9 cellular contexts compared by ENCODE assay signal in the genomic region with DNA sequence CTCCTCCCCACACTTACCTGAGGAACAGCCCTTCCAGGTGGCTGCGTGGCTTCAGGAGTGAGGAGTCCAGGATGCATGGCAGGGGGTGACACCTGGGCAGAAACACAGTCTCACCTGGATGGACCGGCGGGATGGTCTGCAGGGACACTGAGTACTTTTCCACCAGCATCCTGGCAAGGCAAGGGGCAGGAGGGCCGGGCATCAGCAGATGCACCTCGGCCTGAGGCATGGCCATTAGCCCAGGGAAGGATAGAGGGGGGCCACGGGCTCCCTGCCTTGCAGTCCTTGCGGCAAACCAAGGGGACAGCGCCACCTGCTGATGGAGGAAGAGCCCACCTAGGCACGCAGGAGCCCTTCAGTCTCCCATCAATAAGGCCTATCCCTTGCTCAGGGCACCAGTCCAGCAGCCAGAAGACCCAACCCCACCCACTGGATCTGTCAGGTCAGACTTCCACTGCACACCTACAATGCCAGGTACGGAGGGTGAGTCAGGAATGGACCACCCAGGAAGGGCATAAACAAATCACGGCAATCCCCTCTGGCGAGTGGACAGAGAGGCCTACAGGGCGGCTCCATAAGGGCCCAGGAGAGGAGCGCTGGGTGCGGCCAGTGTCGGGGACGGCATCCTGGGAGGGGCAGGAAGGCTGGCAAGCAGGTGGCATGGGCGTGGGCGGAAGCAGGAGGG. TPM values are rescaled to one million over a fixed set of nuclear protein-coding genes. Genes with fewer than 3 reads are reported as not detected.
DNase-seq lines count a peak whose midpoint lies in the region; ATAC-seq and TF ChIP-seq lines count a peak whose summit lies in the region.
"Had no signal": no experiment of that assay in that cellular context is flagged by ENCODE, and none has a peak within 500 bp of the region (broad histone marks: within the 10 kb centered on the region; RNA-seq: fewer than 3 reads in every experiment).

No MANE protein-coding gene starts in this region.

- CTCF ChIA-PET in HEK293 (lab: Yijun Ruan, JAX), result interaction anchor here (0.6 to 1.9 kb wide), 12 partner anchors 9 to 422 kb away, joined by 3 to 11 read pairs (median 5); partner anchors contain the start of genes ANKRD36 and ANKRD39

- no peaks in the 10 kb centered on the region for H3K27me3 Mint-ChIP-seq in activated naive CD8-positive, alpha-beta T cell treated with anti-CD3 and anti-CD28 coated beads, Interleukin-2, amount 10 ng/mL, durations not matched to agents 7 days and 5 days

- no peaks in the 10 kb centered on the region for H3K9me3 ChIP-seq in HEK293 (ENCODE audit: control insufficient read depth, insufficient read depth, low read depth, low read length)

- peak; percentile 89 for TF ChIP-seq CTCF in HEK293 (tag by site-specific recombination; IDR thresholded peaks at IDR 0.05)

- no peaks in the 10 kb centered on the region for H3K4me1 ChIP-seq in HEK293 (ENCODE audit: control insufficient read depth, insufficient read depth, low read length)

- H3K4me1 Mint-ChIP-seq in activated naive CD8-positive, alpha-beta T cell treated with anti-CD3 and anti-CD28 coated beads, Interleukin-2, amount 10 ng/mL, durations not matched to agents 7 days and 5 days, result peaks cover 58% of the 10 kb centered on the region

- POLR2A ChIA-PET in HEK293 (lab: Yijun Ruan, JAX), result no interaction called here
- POLR2A ChIA-PET in activated naive CD8-positive, alpha-beta T cell treated with anti-CD3 and anti-CD28 coated beads, Interleukin-2, amount 10 ng/mL, durations not matched to agents 7 days and 5 days (lab: Charles Lee), result interaction anchor here (0.9 to 5.1 kb wide), 2 partner anchors 8 to 102 kb away, joined by 3 to 53 read pairs; partner anchors contain the start of gene ANKRD39

- H3K36me3 Mint-ChIP-seq in activated naive CD8-positive, alpha-beta T cell treated with anti-CD3 and anti-CD28 coated beads, Interleukin-2, amount 10 ng/mL, durations not matched to agents 7 days and 5 days, result peaks cover 3% of the 10 kb centered on the region

- H3K4me3 ChIP-seq in HEK293 (ENCODE audit: low read depth, low read length), result no peak overlapping the region

- DNase-seq in DMS 273 (lab: John Stamatoyannopoulos, UW; ENCODE audit: unreplicated experiment) (peak; percentile 92), NCI-H1694 (lab: John Stamatoyannopoulos, UW) (peak; percentile 79), T follicular helper cell (ENCODE audit: low read depth) (peak; percentile 75), cardiac septum (ENCODE audit: low spot score) (peak; percentile 91), putamen (ENCODE audit: low spot score) (peak; percentile 86), mesenteric fat pad (ENCODE audit: low spot score) (no peak)
- peak; percentile 92 for DNase-seq in activated naive CD8-positive, alpha-beta T cell treated with anti-CD3 and anti-CD28 coated beads, Interleukin-2, amount 10 ng/mL, durations not matched to agents 7 days and 5 days

- intact Hi-C loops in cardiac septum (cut with DNase I), result loop anchor here (1.0 kb wide), 1 partner anchor 102 kb away; the partner anchor contains the start of gene ANKRD39

- H3K36me3 ChIP-seq in HEK293 (ENCODE audit: control insufficient read depth in 2 of 2, insufficient read depth in 1 of 2, low read length in 2 of 2), result no peaks in the 10 kb centered on the region

- H3K27ac Mint-ChIP-seq in activated naive CD8-positive, alpha-beta T cell treated with anti-CD3 and anti-CD28 coated beads, Interleukin-2, amount 10 ng/mL, durations not matched to agents 7 days and 5 days, result peak overlapping the region; percentile 98
- H3K27ac Mint-ChIP-seq: dendritic cell treated with granulocyte-macrophage colony-stimulating factor and Interleukin-4, amounts not matched to agents 40 ng/mL and 50 ng/mL, for 4 days had no signal

- no peak overlapping the region for H3K27ac ChIP-seq in HEK293 (ENCODE audit: extremely low read depth, low read depth, low read length)

- ATAC-seq in activated naive CD8-positive, alpha-beta T cell treated with anti-CD3 and anti-CD28 coated beads, Interleukin-2, amount 10 ng/mL, durations not matched to agents 7 days and 5 days (ENCODE audit: low read depth), result peak; percentile 48

- no peaks in the 10 kb centered on the region for H3K9me3 Mint-ChIP-seq in activated naive CD8-positive, alpha-beta T cell treated with anti-CD3 and anti-CD28 coated beads, Interleukin-2, amount 10 ng/mL, durations not matched to agents 7 days and 5 days
- H3K9me3 Mint-ChIP-seq: dendritic cell treated with granulocyte-macrophage colony-stimulating factor and Interleukin-4, amounts not matched to agents 40 ng/mL and 50 ng/mL, for 4 days had no signal

- peak overlapping the region; percentile 79 for H3K4me3 Mint-ChIP-seq in activated naive CD8-positive, alpha-beta T cell treated with anti-CD3 and anti-CD28 coated beads, Interleukin-2, amount 10 ng/mL, durations not matched to agents 7 days and 5 days
- H3K4me3 Mint-ChIP-seq: dendritic cell treated with granulocyte-macrophage colony-stimulating factor and Interleukin-4, amounts not matched to agents 40 ng/mL and 50 ng/mL, for 4 days had no signal

TF ChIP-seq in HEK293, 187 proteins besides CTCF, POLR2A, EP300 and RAD21 (continues in another document):
- TF ChIP-seq ZBTB17 (tag by site-specific recombination; IDR thresholded peaks at IDR 0.05) (0 out of 2 replicates have a peak, but pooled peaks have one; percentile 20), ZNF654 (tag by site-specific recombination; IDR thresholded peaks at IDR 0.05; ENCODE audit: low read depth) (peak; percentile 82), ZNF600 (tag by site-specific recombination; IDR thresholded peaks at IDR 0.05) (no peak), PBX3 (CRISPR knock-in tag; IDR thresholded peaks at IDR 0.05) (no peak), ZNF114 (tag by site-specific recombination; IDR thresholded peaks at IDR 0.05) (no peak), ZNF354C (tag by site-specific recombination; IDR thresholded peaks at IDR 0.05; ENCODE audit: borderline replicate concordance, low read depth) (no peak), ZNF341 (tag by site-specific recombination; IDR thresholded peaks at IDR 0.05; ENCODE audit: low read depth) (no peak), ZNF416 (tag by site-specific recombination; IDR thresholded peaks at IDR 0.05) (no peak), ZNF426 (tag by site-specific recombination; IDR thresholded peaks at IDR 0.05) (no peak), YY1 (tag by site-specific recombination; IDR thresholded peaks at IDR 0.05) (no peak), GLIS1 (tag by site-specific recombination; IDR thresholded peaks at IDR 0.05) (peak; percentile 36; the same call in 1 of the 2 replicates), ZNF398 (tag by site-specific recombination; IDR thresholded peaks at IDR 0.05) (no peak), ZFP37 (tag by site-specific recombination; IDR thresholded peaks at IDR 0.05) (peak; percentile 27; the same call in 1 of the 2 replicates)
- TF ChIP-seq, protein P1, sequence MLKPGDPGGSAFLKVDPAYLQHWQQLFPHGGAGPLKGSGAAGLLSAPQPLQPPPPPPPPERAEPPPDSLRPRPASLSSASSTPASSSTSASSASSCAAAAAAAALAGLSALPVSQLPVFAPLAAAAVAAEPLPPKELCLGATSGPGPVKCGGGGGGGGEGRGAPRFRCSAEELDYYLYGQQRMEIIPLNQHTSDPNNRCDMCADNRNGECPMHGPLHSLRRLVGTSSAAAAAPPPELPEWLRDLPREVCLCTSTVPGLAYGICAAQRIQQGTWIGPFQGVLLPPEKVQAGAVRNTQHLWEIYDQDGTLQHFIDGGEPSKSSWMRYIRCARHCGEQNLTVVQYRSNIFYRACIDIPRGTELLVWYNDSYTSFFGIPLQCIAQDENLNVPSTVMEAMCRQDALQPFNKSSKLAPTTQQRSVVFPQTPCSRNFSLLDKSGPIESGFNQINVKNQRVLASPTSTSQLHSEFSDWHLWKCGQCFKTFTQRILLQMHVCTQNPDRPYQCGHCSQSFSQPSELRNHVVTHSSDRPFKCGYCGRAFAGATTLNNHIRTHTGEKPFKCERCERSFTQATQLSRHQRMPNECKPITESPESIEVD (tag by site-specific recombination; IDR thresholded peaks at IDR 0.05), result no peak

RNA-seq across cellular contexts. Expression of gene FAM178B, which starts 26.0 kb away (rescaled TPM):
- under 1 TPM; 0.75 to 0.94 TPM for total RNA-seq in activated naive CD8-positive, alpha-beta T cell treated with anti-CD3 and anti-CD28 coated beads, Interleukin-2, amount 10 ng/mL, durations not matched to agents 7 days and 5 days
- total RNA-seq in cardiac septum (0.57 TPM), mesenteric fat pad (not detected)
